Comparison of ENCODE assay signal across 17 cellular contexts in genomic region chr10:26292058-26292457, GRCh38.
DNase-seq lines count a peak whose midpoint lies in the region; ATAC-seq and TF ChIP-seq lines count a peak whose summit lies in the region.
"Had no signal": no experiment of that assay in that cellular context is flagged by ENCODE, and none has a peak within 500 bp of the region (broad histone marks: within the 10 kb centered on the region; RNA-seq: fewer than 3 reads in every experiment).

No MANE protein-coding gene starts in this region.

- H4K8ac ChIP-seq in neuronal stem cell (ENCODE audit: low read depth, low read length) = no peak overlapping the region

- no peak overlapping the region for H2BK5ac ChIP-seq in neuronal stem cell (ENCODE audit: low read length)

- H2AFZ ChIP-seq in neuronal stem cell (ENCODE audit: low read length) = peak overlapping the region; percentile 41
- H2AFZ ChIP-seq: PC-9 had no signal

- H2AK5ac ChIP-seq in neuronal stem cell (ENCODE audit: low read depth, low read length) = no peak overlapping the region

- H3K4me1 Mint-ChIP-seq in activated T-cell treated with anti-CD3 and anti-CD28 coated beads, Interleukin-2, amount 50 U/mL, for 72 hours (ENCODE audit: low read depth) = no peaks in the 10 kb centered on the region

- H3K9me3 Mint-ChIP-seq in activated T-cell treated with anti-CD3 and anti-CD28 coated beads, Interleukin-2, amount 50 U/mL, for 72 hours = no peaks in the 10 kb centered on the region
- H3K9me3 Mint-ChIP-seq: CD4-positive, alpha-beta T cell had no signal

- no peak overlapping the region for H3K18ac ChIP-seq in neuronal stem cell (ENCODE audit: low read length)

- no peak overlapping the region for H3K4me2 ChIP-seq in neuronal stem cell (ENCODE audit: insufficient read depth, low read length, poor library complexity, severe bottlenecking)
- H3K4me2 ChIP-seq: PC-9 had no signal

- peaks cover 32% of the 10 kb centered on the region for H3K27me3 Mint-ChIP-seq in activated T-cell treated with anti-CD3 and anti-CD28 coated beads, Interleukin-2, amount 50 U/mL, for 72 hours (ENCODE audit: low read depth)

- DNase-seq in NCI-H1092 (lab: John Stamatoyannopoulos, UW) = peak; percentile 21
- peak; percentile 52 for DNase-seq in NCI-H146 (lab: John Stamatoyannopoulos, UW)
- peak; percentile 83 for DNase-seq in neuronal stem cell (ENCODE audit: low spot score)
- DNase-seq in activated T-cell treated with anti-CD3 and anti-CD28 coated beads, Interleukin-2, amount 50 U/mL, for 72 hours = no peak
- DNase-seq in vagina (ENCODE audit: extremely low spot score in 2 of 2) = no peak
- DNase-seq: ACHN; CD4-positive, alpha-beta T cell; DMS79; IMR-90; NCI-H1436 treated with DMSO at 0.1 percent for 48 hours; NCI-H2081 treated with DMSO at 0.1 percent for 48 hours; NCI-H446 treated with DMSO at 0.1 percent for 48 hours; PC-9; SJCRH30 had no signal

- no peak overlapping the region for H2BK12ac ChIP-seq in neuronal stem cell (ENCODE audit: low read length)

- H2BK15ac ChIP-seq in neuronal stem cell (ENCODE audit: low read length) = no peak overlapping the region

- intact Hi-C loops in vagina (cut with DNase I) = no loop called here

- H3K9ac ChIP-seq in neuronal stem cell (ENCODE audit: low read depth, low read length, poor library complexity) = no peak overlapping the region

- no peaks in the 10 kb centered on the region for H3K36me3 Mint-ChIP-seq in activated T-cell treated with anti-CD3 and anti-CD28 coated beads, Interleukin-2, amount 50 U/mL, for 72 hours (ENCODE audit: insufficient read depth in 2 of 2)

- H3K79me1 ChIP-seq in neuronal stem cell (ENCODE audit: low read depth, low read length) = no peaks in the 10 kb centered on the region

- H3K27ac ChIP-seq in ectodermal cell (ENCODE audit: insufficient read depth, low read depth, low read length, poor library complexity, severe bottlenecking) (peak overlapping the region; percentile 26), neuronal stem cell (replicated peaks; ENCODE audit: low read length) (peak overlapping the region; percentile 78), vagina (no peak overlapping the region)
- H3K27ac ChIP-seq: PC-9, SJCRH30 had no signal

- H3K27me3 ChIP-seq in ectodermal cell (ENCODE audit: control insufficient read depth, insufficient read depth, low read length, poor library complexity, severe bottlenecking) = no peaks in the 10 kb centered on the region
- H3K27me3 ChIP-seq in neuronal stem cell (ENCODE audit: control insufficient read depth in 3 of 3, insufficient read depth in 3 of 3, low read depth in 1 of 3, low read length in 3 of 3) = no peaks in the 10 kb centered on the region
- H3K27me3 ChIP-seq in vagina = no peaks in the 10 kb centered on the region
- H3K27me3 ChIP-seq: SJCRH30 had no signal

- H3K23ac ChIP-seq in neuronal stem cell (ENCODE audit: low read depth, low read length, poor library complexity) = no peak overlapping the region

- ATAC-seq in GM18502 (IDR thresholded peaks at IDR 0.05; ENCODE audit: poor library complexity, unreplicated experiment) = no peak
- no peak for ATAC-seq in activated T-cell treated with anti-CD3 and anti-CD28 coated beads, Interleukin-2, amount 50 U/mL, for 72 hours (replicated peaks in 1 of 2)

- no peak for TF ChIP-seq CTCF in vagina (IDR thresholded peaks at IDR 0.05)

- TF ChIP-seq POLR2A in vagina (IDR thresholded peaks at IDR 0.05) = no peak

- no peak overlapping the region for H3K27ac Mint-ChIP-seq in activated T-cell treated with anti-CD3 and anti-CD28 coated beads, Interleukin-2, amount 50 U/mL, for 72 hours
- H3K27ac Mint-ChIP-seq: CD4-positive, alpha-beta T cell had no signal

- no peak overlapping the region for H3K4ac ChIP-seq in neuronal stem cell (ENCODE audit: low read length)

- no peak overlapping the region for H3K4me3 Mint-ChIP-seq in activated T-cell treated with anti-CD3 and anti-CD28 coated beads, Interleukin-2, amount 50 U/mL, for 72 hours
- H3K4me3 Mint-ChIP-seq: CD4-positive, alpha-beta T cell had no signal

- no peak overlapping the region for H2BK120ac ChIP-seq in neuronal stem cell (ENCODE audit: low read depth, low read length)

- 31 to 37% methylated on average over 9 of the region's 9 CpGs for WGBS in ectodermal cell, 2 experiments
- no CpG with 5 or more reads among the region's 9 CpGs for WGBS in neuronal stem cell (ENCODE audit: extremely low coverage in 2 of 2, insufficient read length in 2 of 2, insufficient replicate concordance in 1 of 2), 2 donors

- peaks cover 10% of the 10 kb centered on the region for H3K4me1 ChIP-seq in ectodermal cell (ENCODE audit: control insufficient read depth, insufficient read depth, low read length)
- peaks cover 0 to 15% of the 10 kb centered on the region in 2 donors for H3K4me1 ChIP-seq in neuronal stem cell (ENCODE audit: control insufficient read depth in 2 of 2, insufficient read depth in 1 of 2, low read depth in 1 of 2, low read length in 2 of 2)
- H3K4me1 ChIP-seq in vagina = no peaks in the 10 kb centered on the region
- H3K4me1 ChIP-seq: HAP-1, SJCRH30 had no signal

- no peak overlapping the region for H3K14ac ChIP-seq in neuronal stem cell (ENCODE audit: low read length)

- no peak overlapping the region for H4K91ac ChIP-seq in neuronal stem cell (ENCODE audit: low read depth, low read length, poor library complexity)

- H3K36me3 ChIP-seq in ectodermal cell (ENCODE audit: control insufficient read depth, insufficient read depth, low read length) (no peaks in the 10 kb centered on the region), neuronal stem cell (replicated peaks in 1 of 2; ENCODE audit: control insufficient read depth in 2 of 2, insufficient read depth in 2 of 2, low read length in 2 of 2) (no peaks in the 10 kb centered on the region), vagina (no peaks in the 10 kb centered on the region)
- H3K36me3 ChIP-seq: HAP-1, SJCRH30 had no signal

- H3K4me3 ChIP-seq in ectodermal cell (ENCODE audit: insufficient read depth, low read depth, low read length) (no peak overlapping the region), neuronal stem cell (ENCODE audit: low read length in 2 of 2) (no peak overlapping the region), vagina (no peak overlapping the region)
- H3K4me3 ChIP-seq: HAP-1, PC-9, SJCRH30 had no signal

- no peaks in the 10 kb centered on the region for H3K9me3 ChIP-seq in ectodermal cell (ENCODE audit: control insufficient read depth, low read length)
- no peaks in the 10 kb centered on the region for H3K9me3 ChIP-seq in neuronal stem cell (replicated peaks in 1 of 2; ENCODE audit: control insufficient read depth in 2 of 2, insufficient read depth in 1 of 2, low read depth in 1 of 2, low read length in 2 of 2)
- no peaks in the 10 kb centered on the region for H3K9me3 ChIP-seq in vagina
- H3K9me3 ChIP-seq: HAP-1, SJCRH30 had no signal

Comparison
In these comparisons a context has a peak if more than half of its experiments do, and no peak if none do; other contexts are left out.
1. DNase-seq: peak in NCI-H1092 (single experiment), NCI-H146 (single experiment) and neuronal stem cell (single experiment); none in activated T-cell treated with anti-CD3 and anti-CD28 coated beads, Interleukin-2, amount 50 U/mL, for 72 hours (0 of 2) and vagina (0 of 2).